10 cellular contexts compared by ENCODE assay signal in genomic region chr15:51735211-51735610, GRCh38. TPM values are rescaled to one million over a fixed set of nuclear protein-coding genes. Genes with fewer than 3 reads are reported as not detected.
A peak's percentile ranks its signal among the peaks of the same experiment; 100 is the strongest.
DNase-seq lines count a peak whose midpoint lies in the region; ATAC-seq and TF ChIP-seq lines count a peak whose summit lies in the region.
"Had no signal": no experiment of that assay in that cellular context is flagged by ENCODE, and none has a peak within 500 bp of the region (broad histone marks: within the 10 kb centered on the region; RNA-seq: fewer than 3 reads in every experiment).

No MANE protein-coding gene starts in this region.

- peak overlapping the region; percentile 87 for H3K4me3 Mint-ChIP-seq in activated CD4-positive, alpha-beta T cell treated with anti-CD3 and anti-CD28 coated beads, Interleukin-2, amount 10 ng/mL, durations not matched to agents 24 days and 14 days

- peak overlapping the region; percentile 42 for H3K27ac Mint-ChIP-seq in activated CD4-positive, alpha-beta T cell treated with anti-CD3 and anti-CD28 coated beads, Interleukin-2, amount 10 ng/mL, durations not matched to agents 24 days and 14 days

- H3K4me1 Mint-ChIP-seq in activated CD4-positive, alpha-beta T cell treated with anti-CD3 and anti-CD28 coated beads, Interleukin-2, amount 10 ng/mL, durations not matched to agents 24 days and 14 days, result peaks cover 71% of the 10 kb centered on the region

- H3K9me3 Mint-ChIP-seq in activated CD4-positive, alpha-beta T cell treated with anti-CD3 and anti-CD28 coated beads, Interleukin-2, amount 10 ng/mL, durations not matched to agents 24 days and 14 days, result no peaks in the 10 kb centered on the region

- peaks cover 2% of the 10 kb centered on the region for H3K27me3 Mint-ChIP-seq in activated CD4-positive, alpha-beta T cell treated with anti-CD3 and anti-CD28 coated beads, Interleukin-2, amount 10 ng/mL, durations not matched to agents 24 days and 14 days

- intact Hi-C loops in activated CD4-positive, alpha-beta T cell treated with anti-CD3 and anti-CD28 coated beads, Interleukin-2, amount 10 ng/mL, durations not matched to agents 24 days and 14 days (cut with micrococcal nuclease), result loop anchor here (5.0 kb wide), 2 partner anchors 42 to 97 kb away; no protein-coding TSS in a partner anchor
- intact Hi-C loops in left ventricle myocardium superior (cut with micrococcal nuclease) (no loop called here), cardiac septum (cut with DNase I) (no loop called here)

- H3K36me3 Mint-ChIP-seq in activated CD4-positive, alpha-beta T cell treated with anti-CD3 and anti-CD28 coated beads, Interleukin-2, amount 10 ng/mL, durations not matched to agents 24 days and 14 days (ENCODE audit: low read depth), result peaks cover 24% of the 10 kb centered on the region

- ATAC-seq in stimulated activated naive CD8-positive, alpha-beta T cell treated with anti-CD3 and anti-CD28 coated beads, Interleukin-15, Interleukin-2, amounts not matched to agents 100 U/mL and 50 U/mL, for 24 hours, result no peak
- no peak for ATAC-seq in left ventricle myocardium superior
- no peak for ATAC-seq in HG03175 (IDR thresholded peaks at IDR 0.05; ENCODE audit: unreplicated experiment)
- ATAC-seq: body of pancreas had no signal

- TF ChIP-seq CTCF in LNCaP clone FGC (IDR thresholded peaks at IDR 0.05; ENCODE audit: control insufficient read depth, extremely low read depth, insufficient read depth), result peak; percentile 18; the same call in 1 of the 2 replicates

- H3K4me3 ChIP-seq in LNCaP clone FGC (ENCODE audit: low read depth, low read length), result no peak overlapping the region
- H3K4me3 ChIP-seq: body of pancreas had no signal

- DNase-seq in activated CD4-positive, alpha-beta T cell treated with anti-CD3 and anti-CD28 coated beads, Interleukin-2, amount 10 ng/mL, durations not matched to agents 24 days and 14 days, result peak; percentile 69
- no peak for DNase-seq in activated CD4-positive, alpha-beta T cell treated with anti-CD3 and anti-CD28 coated beads, Interleukin-2, amount 50 U/mL, for 4 hours
- no peak for DNase-seq in LNCaP clone FGC (ENCODE audit: low read depth)
- peak; percentile 31 for DNase-seq in central memory CD4-positive, alpha-beta T cell
- DNase-seq in stimulated activated naive CD8-positive, alpha-beta T cell treated with anti-CD3 and anti-CD28 coated beads, Interleukin-15, Interleukin-2, amounts not matched to agents 100 U/mL and 50 U/mL, for 24 hours, result peak; percentile 28
- no peak for DNase-seq in left ventricle myocardium superior
- no peak for DNase-seq in cardiac septum (ENCODE audit: low spot score)
- DNase-seq: body of pancreas, NCI-H2171 had no signal

RNA-seq across cellular contexts. Expression of gene LYSMD2, which starts 2.2 kb away (rescaled TPM):
- total RNA-seq in activated CD4-positive, alpha-beta T cell treated with anti-CD3 and anti-CD28 coated beads, Interleukin-2, amount 10 ng/mL, durations not matched to agents 24 days and 14 days, result 15.4 and 15.5 TPM in 2 replicates
- total RNA-seq in left ventricle myocardium superior (4.7 TPM), cardiac septum (6.9 TPM)

RNA-seq across cellular contexts. Expression of gene TMOD2, which starts 16.2 kb away (rescaled TPM):
- 4.0 and 4.6 TPM in 2 replicates for total RNA-seq in activated CD4-positive, alpha-beta T cell treated with anti-CD3 and anti-CD28 coated beads, Interleukin-2, amount 10 ng/mL, durations not matched to agents 24 days and 14 days
- total RNA-seq in left ventricle myocardium superior (9.2 TPM), cardiac septum (8.3 TPM)

RNA-seq across cellular contexts. Expression of gene SCG3, which starts 53.9 kb away (rescaled TPM):
- not detected in 2 replicates for total RNA-seq in activated CD4-positive, alpha-beta T cell treated with anti-CD3 and anti-CD28 coated beads, Interleukin-2, amount 10 ng/mL, durations not matched to agents 24 days and 14 days
- total RNA-seq in left ventricle myocardium superior (not detected), cardiac septum (not detected)

Comparison
In these comparisons a context has a peak if more than half of its experiments do, and no peak if none do; other contexts are left out.
1. DNase-seq: peak in activated CD4-positive, alpha-beta T cell treated with anti-CD3 and anti-CD28 coated beads, Interleukin-2, amount 10 ng/mL, durations not matched to agents 24 days and 14 days (single experiment), central memory CD4-positive, alpha-beta T cell (single experiment) and stimulated activated naive CD8-positive, alpha-beta T cell treated with anti-CD3 and anti-CD28 coated beads, Interleukin-15, Interleukin-2, amounts not matched to agents 100 U/mL and 50 U/mL, for 24 hours (single experiment); none in activated CD4-positive, alpha-beta T cell treated with anti-CD3 and anti-CD28 coated beads, Interleukin-2, amount 50 U/mL, for 4 hours (0 of 2), LNCaP clone FGC (single experiment), left ventricle myocardium superior (single experiment) and cardiac septum (single experiment).